8 cellular contexts compared by ENCODE assay signal in the genomic region with DNA sequence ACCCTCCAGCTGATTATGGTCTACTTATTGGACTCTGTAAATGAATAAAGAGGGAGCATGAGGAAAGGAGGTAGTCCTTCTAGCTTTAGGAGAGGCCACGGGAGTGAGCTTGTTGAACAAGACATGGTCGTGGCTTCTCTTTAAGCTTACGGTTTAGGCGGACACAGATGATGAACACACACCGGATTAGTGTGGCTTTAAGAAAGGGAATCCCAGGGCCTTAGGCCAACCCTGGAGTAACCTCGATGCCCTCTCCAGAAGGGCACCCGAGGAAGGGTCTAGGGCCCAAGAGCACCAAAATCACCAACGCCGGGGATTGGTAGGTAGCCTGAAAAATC. TPM values are rescaled to one million over a fixed set of nuclear protein-coding genes. Genes with fewer than 3 reads are reported as not detected.
A peak's percentile ranks its signal among the peaks of the same experiment; 100 is the strongest.
DNase-seq lines count a peak whose midpoint lies in the region; ATAC-seq lines count a peak whose summit lies in the region.

No MANE protein-coding gene starts in this region.

- WGBS in urinary bladder: 18% methylated on average over 9 of the region's 9 CpGs

- peak overlapping the region; percentile 27 for H3K27ac Mint-ChIP-seq in T-helper 17 cell

- H3K4me1 ChIP-seq in iPS-15b (ENCODE audit: control insufficient read depth, insufficient read depth, low read length) (peaks cover 12% of the 10 kb centered on the region), urinary bladder (ENCODE audit: insufficient read depth) (peaks cover 3% of the 10 kb centered on the region)

- ATAC-seq in HG02840 (IDR thresholded peaks at IDR 0.05; ENCODE audit: low FRiP score, unreplicated experiment) (peak; percentile 1), T-helper 17 cell (peak; percentile 0)

- H3K27ac ChIP-seq in urinary bladder (ENCODE audit: low read depth): no peak overlapping the region

- peak overlapping the region; percentile 91 for H3K4me3 Mint-ChIP-seq in T-helper 17 cell

- peaks cover 31% of the 10 kb centered on the region for H3K4me1 Mint-ChIP-seq in T-helper 17 cell

- H3K27me3 ChIP-seq in iPS-15b (ENCODE audit: control insufficient read depth, insufficient read depth, low read length): no peaks in the 10 kb centered on the region

- H3K36me3 ChIP-seq in iPS-15b (ENCODE audit: control insufficient read depth, insufficient read depth, low read length) (peaks cover 28% of the 10 kb centered on the region), urinary bladder (ENCODE audit: insufficient read depth) (no peaks in the 10 kb centered on the region)

- H3K9me3 ChIP-seq in T-helper 17 cell (ENCODE audit: control insufficient read depth, low read length, poor library complexity, severe bottlenecking) (no peaks in the 10 kb centered on the region), iPS-15b (ENCODE audit: control insufficient read depth, insufficient read depth, low read length) (no peaks in the 10 kb centered on the region)

- no peaks in the 10 kb centered on the region for H3K27me3 Mint-ChIP-seq in T-helper 17 cell

- DNase-seq in DMS 273 (lab: John Stamatoyannopoulos, UW; ENCODE audit: unreplicated experiment) (peak; percentile 52), DMS 273 treated with DMSO at 0.1 percent for 48 hours (lab: John Stamatoyannopoulos, UW) (no peak), T-helper 17 cell (no peak), islet precursor cell (no peak), NOMO-1 treated with dmso at 0.1 percent for 144 hours (lab: John Stamatoyannopoulos, UW; ENCODE audit: unreplicated experiment) (no peak)

- H3K9ac ChIP-seq in iPS-15b (ENCODE audit: low read depth, low read length): peak overlapping the region; percentile 61

- H3K4me3 ChIP-seq in iPS-15b (ENCODE audit: low read depth, low read length): peak overlapping the region; percentile 82
- peak overlapping the region; percentile 24 for H3K4me3 ChIP-seq in urinary bladder (ENCODE audit: low read depth, low read length)

- H3K36me3 Mint-ChIP-seq in T-helper 17 cell (ENCODE audit: low read depth): peaks cover 4% of the 10 kb centered on the region

RNA-seq across cellular contexts. Expression of gene ERVMER34-1, which starts 39.4 kb away (rescaled TPM):
- total RNA-seq in T-helper 17 cell (not detected), urinary bladder (1.5 TPM)
- 0.76 TPM for polyA plus RNA-seq in urinary bladder

RNA-seq across cellular contexts. Expression of gene USP46, which starts 52.7 kb away (rescaled TPM):
- total RNA-seq in T-helper 17 cell (10 to 100 TPM; 22.5 to 24.0 TPM), urinary bladder (28.2 TPM)
- 7.3 TPM for polyA plus RNA-seq in urinary bladder
